1 cellular context compared by ENCODE assay signal in genomic region chr11:65817815-65818680, GRCh38.
TF ChIP-seq lines count a peak whose summit lies in the region.

No MANE protein-coding gene starts in this region.

TF ChIP-seq in K562, 482 proteins besides CTCF, POLR2A, EP300 and RAD21 (continued from another document and continues in another):
- no peak for TF ChIP-seq HOMEZ (CRISPR knock-in tag; IDR thresholded peaks at IDR 0.05)
- TF ChIP-seq SIRT6 (IDR thresholded peaks at IDR 0.05; ENCODE audit: low read depth, low read length) = no peak
- no peak for TF ChIP-seq EGR1 (conservative IDR thresholded peaks at IDR 0.05)
- TF ChIP-seq MAZ (CRISPR knock-in tag; conservative IDR thresholded peaks at IDR 0.05 in 1 of 2, IDR thresholded peaks at IDR 0.05 in 1 of 2) = peak; percentile 53 to 89; a peak in 3 of 4 replicates
- no peak for TF ChIP-seq ZNF140 (CRISPR knock-in tag; IDR thresholded peaks at IDR 0.05)
- TF ChIP-seq MYNN (IDR thresholded peaks at IDR 0.05) = no peak
- no peak for TF ChIP-seq MYNN (CRISPR knock-in tag; IDR thresholded peaks at IDR 0.05)
- TF ChIP-seq, protein P1, sequence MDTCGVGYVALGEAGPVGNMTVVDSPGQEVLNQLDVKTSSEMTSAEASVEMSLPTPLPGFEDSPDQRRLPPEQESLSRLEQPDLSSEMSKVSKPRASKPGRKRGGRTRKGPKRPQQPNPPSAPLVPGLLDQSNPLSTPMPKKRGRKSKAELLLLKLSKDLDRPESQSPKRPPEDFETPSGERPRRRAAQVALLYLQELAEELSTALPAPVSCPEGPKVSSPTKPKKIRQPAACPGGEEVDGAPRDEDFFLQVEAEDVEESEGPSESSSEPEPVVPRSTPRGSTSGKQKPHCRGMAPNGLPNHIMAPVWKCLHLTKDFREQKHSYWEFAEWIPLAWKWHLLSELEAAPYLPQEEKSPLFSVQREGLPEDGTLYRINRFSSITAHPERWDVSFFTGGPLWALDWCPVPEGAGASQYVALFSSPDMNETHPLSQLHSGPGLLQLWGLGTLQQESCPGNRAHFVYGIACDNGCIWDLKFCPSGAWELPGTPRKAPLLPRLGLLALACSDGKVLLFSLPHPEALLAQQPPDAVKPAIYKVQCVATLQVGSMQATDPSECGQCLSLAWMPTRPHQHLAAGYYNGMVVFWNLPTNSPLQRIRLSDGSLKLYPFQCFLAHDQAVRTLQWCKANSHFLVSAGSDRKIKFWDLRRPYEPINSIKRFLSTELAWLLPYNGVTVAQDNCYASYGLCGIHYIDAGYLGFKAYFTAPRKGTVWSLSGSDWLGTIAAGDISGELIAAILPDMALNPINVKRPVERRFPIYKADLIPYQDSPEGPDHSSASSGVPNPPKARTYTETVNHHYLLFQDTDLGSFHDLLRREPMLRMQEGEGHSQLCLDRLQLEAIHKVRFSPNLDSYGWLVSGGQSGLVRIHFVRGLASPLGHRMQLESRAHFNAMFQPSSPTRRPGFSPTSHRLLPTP (IDR thresholded peaks at IDR 0.05; ENCODE audit: borderline replicate concordance, extremely low read depth, insufficient read length) = no peak
- TF ChIP-seq BACH1 (tag; IDR thresholded peaks at IDR 0.05) = no peak
- TF ChIP-seq CBFA2T2 (conservative IDR thresholded peaks at IDR 0.05) = no peak
- TF ChIP-seq NELFE (IDR thresholded peaks at IDR 0.05; ENCODE audit: insufficient read depth, insufficient read length) = no peak
- no peak for TF ChIP-seq MCM5 (IDR thresholded peaks at IDR 0.05; ENCODE audit: low read depth)
- no peak for TF ChIP-seq SUPT5H (IDR thresholded peaks at IDR 0.05)
- TF ChIP-seq FOSL1 (tag; conservative IDR thresholded peaks at IDR 0.05) = peak; percentile 46; the same call in 1 of the 2 replicates
- TF ChIP-seq NFE2 (IDR thresholded peaks at IDR 0.05; ENCODE audit: low read depth) = no peak
- TF ChIP-seq BCL6 (CRISPR knock-in tag; IDR thresholded peaks at IDR 0.05) = no peak
- no peak for TF ChIP-seq DIDO1 (tag; IDR thresholded peaks at IDR 0.05; ENCODE audit: low read depth)
- TF ChIP-seq XRCC4 (IDR thresholded peaks at IDR 0.05; ENCODE audit: extremely low read depth, insufficient read depth, insufficient read length) = no peak
- no peak for TF ChIP-seq FOXJ3 (CRISPR knock-in tag; IDR thresholded peaks at IDR 0.05)
- no peak for TF ChIP-seq ZNF146 (CRISPR knock-in tag; IDR thresholded peaks at IDR 0.05; ENCODE audit: unreplicated experiment)
- TF ChIP-seq TAF9B (IDR thresholded peaks at IDR 0.05; ENCODE audit: partially characterized antibody) = no peak
- no peak; the same call in 1 of the 2 replicates for TF ChIP-seq TGIF2 (CRISPR knock-in tag; IDR thresholded peaks at IDR 0.05)
- TF ChIP-seq ZNF23 (CRISPR knock-in tag; IDR thresholded peaks at IDR 0.05) = no peak
- no peak for TF ChIP-seq ZNF224 (CRISPR knock-in tag; IDR thresholded peaks at IDR 0.05)
- TF ChIP-seq PHF8 (IDR thresholded peaks at IDR 0.05; ENCODE audit: borderline replicate concordance, low read length) = peak; percentile 58; the same call in 1 of the 2 replicates
- no peak for TF ChIP-seq E2F8 (IDR thresholded peaks at IDR 0.05; ENCODE audit: low read depth, partially characterized antibody)
- TF ChIP-seq ZNF551 (CRISPR knock-in tag; IDR thresholded peaks at IDR 0.05) = no peak
- TF ChIP-seq, protein P2, sequence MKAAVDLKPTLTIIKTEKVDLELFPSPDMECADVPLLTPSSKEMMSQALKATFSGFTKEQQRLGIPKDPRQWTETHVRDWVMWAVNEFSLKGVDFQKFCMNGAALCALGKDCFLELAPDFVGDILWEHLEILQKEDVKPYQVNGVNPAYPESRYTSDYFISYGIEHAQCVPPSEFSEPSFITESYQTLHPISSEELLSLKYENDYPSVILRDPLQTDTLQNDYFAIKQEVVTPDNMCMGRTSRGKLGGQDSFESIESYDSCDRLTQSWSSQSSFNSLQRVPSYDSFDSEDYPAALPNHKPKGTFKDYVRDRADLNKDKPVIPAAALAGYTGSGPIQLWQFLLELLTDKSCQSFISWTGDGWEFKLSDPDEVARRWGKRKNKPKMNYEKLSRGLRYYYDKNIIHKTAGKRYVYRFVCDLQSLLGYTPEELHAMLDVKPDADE (conservative IDR thresholded peaks at IDR 0.05; ENCODE audit: control insufficient read depth, low read depth, low read length) = 0 out of 2 replicates have a peak, but pooled peaks have one; percentile 1
- no peak for TF ChIP-seq ZNF174 (CRISPR knock-in tag; IDR thresholded peaks at IDR 0.05)
- TF ChIP-seq ZBTB26 (CRISPR knock-in tag; IDR thresholded peaks at IDR 0.05) = no peak
- TF ChIP-seq FOXP4 (CRISPR knock-in tag; IDR thresholded peaks at IDR 0.05; ENCODE audit: borderline replicate concordance) = no peak
- TF ChIP-seq RAD51 (IDR thresholded peaks at IDR 0.05; ENCODE audit: borderline replicate concordance, low read depth) = no peak
- no peak for TF ChIP-seq ZNF324 (CRISPR knock-in tag; IDR thresholded peaks at IDR 0.05)
- TF ChIP-seq HEY1 (CRISPR knock-in tag; IDR thresholded peaks at IDR 0.05; ENCODE audit: borderline replicate concordance) = no peak
- no peak for TF ChIP-seq CREB1 (IDR thresholded peaks at IDR 0.05)
- peak; percentile 81 for TF ChIP-seq CREB1 (CRISPR knock-in tag; IDR thresholded peaks at IDR 0.05)
- TF ChIP-seq, protein P3, sequence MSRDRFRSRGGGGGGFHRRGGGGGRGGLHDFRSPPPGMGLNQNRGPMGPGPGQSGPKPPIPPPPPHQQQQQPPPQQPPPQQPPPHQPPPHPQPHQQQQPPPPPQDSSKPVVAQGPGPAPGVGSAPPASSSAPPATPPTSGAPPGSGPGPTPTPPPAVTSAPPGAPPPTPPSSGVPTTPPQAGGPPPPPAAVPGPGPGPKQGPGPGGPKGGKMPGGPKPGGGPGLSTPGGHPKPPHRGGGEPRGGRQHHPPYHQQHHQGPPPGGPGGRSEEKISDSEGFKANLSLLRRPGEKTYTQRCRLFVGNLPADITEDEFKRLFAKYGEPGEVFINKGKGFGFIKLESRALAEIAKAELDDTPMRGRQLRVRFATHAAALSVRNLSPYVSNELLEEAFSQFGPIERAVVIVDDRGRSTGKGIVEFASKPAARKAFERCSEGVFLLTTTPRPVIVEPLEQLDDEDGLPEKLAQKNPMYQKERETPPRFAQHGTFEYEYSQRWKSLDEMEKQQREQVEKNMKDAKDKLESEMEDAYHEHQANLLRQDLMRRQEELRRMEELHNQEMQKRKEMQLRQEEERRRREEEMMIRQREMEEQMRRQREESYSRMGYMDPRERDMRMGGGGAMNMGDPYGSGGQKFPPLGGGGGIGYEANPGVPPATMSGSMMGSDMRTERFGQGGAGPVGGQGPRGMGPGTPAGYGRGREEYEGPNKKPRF (IDR thresholded peaks at IDR 0.05; ENCODE audit: low read depth, low read length) = no peak
- no peak for TF ChIP-seq ZEB2 (IDR thresholded peaks at IDR 0.05)
- peak in 1 of 2 experiments; percentile 47; a peak in 1 of 4 replicates for TF ChIP-seq MLLT1 (IDR thresholded peaks at IDR 0.05)
- TF ChIP-seq FOXK2 (conservative IDR thresholded peaks at IDR 0.05 in 1 of 2, IDR thresholded peaks at IDR 0.05 in 1 of 2; ENCODE audit: low read depth in 2 of 2) = no peak
- TF ChIP-seq ZBTB17 (CRISPR knock-in tag; IDR thresholded peaks at IDR 0.05) = no peak
- TF ChIP-seq ZNF384 (IDR thresholded peaks at IDR 0.05; ENCODE audit: low read depth, low read length) = peak; percentile 54; the same call in 1 of the 2 replicates
- TF ChIP-seq ATF4 (CRISPR knock-in tag; IDR thresholded peaks at IDR 0.05) = no peak
- TF ChIP-seq SNRNP70 (optimal IDR thresholded peaks at IDR 0.05; ENCODE audit: low read depth, low read length) = no peak
- TF ChIP-seq, protein P4, sequence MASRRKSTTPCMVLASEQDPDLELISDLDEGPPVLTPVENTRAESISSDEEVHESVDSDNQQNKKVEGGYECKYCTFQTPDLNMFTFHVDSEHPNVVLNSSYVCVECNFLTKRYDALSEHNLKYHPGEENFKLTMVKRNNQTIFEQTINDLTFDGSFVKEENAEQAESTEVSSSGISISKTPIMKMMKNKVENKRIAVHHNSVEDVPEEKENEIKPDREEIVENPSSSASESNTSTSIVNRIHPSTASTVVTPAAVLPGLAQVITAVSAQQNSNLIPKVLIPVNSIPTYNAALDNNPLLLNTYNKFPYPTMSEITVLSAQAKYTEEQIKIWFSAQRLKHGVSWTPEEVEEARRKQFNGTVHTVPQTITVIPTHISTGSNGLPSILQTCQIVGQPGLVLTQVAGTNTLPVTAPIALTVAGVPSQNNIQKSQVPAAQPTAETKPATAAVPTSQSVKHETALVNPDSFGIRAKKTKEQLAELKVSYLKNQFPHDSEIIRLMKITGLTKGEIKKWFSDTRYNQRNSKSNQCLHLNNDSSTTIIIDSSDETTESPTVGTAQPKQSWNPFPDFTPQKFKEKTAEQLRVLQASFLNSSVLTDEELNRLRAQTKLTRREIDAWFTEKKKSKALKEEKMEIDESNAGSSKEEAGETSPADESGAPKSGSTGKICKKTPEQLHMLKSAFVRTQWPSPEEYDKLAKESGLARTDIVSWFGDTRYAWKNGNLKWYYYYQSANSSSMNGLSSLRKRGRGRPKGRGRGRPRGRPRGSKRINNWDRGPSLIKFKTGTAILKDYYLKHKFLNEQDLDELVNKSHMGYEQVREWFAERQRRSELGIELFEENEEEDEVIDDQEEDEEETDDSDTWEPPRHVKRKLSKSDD (conservative IDR thresholded peaks at IDR 0.05; ENCODE audit: low read length) = 0 out of 2 replicates have a peak, but pooled peaks have one; percentile 72
- TF ChIP-seq GABPB1 (CRISPR knock-in tag; IDR thresholded peaks at IDR 0.05) = peak; percentile 89
- no peak for TF ChIP-seq ZNF212 (CRISPR knock-in tag; IDR thresholded peaks at IDR 0.05)
- no peak for TF ChIP-seq FOXM1 (IDR thresholded peaks at IDR 0.05; ENCODE audit: low read depth)
- TF ChIP-seq FOXM1 (CRISPR knock-in tag; IDR thresholded peaks at IDR 0.05; ENCODE audit: low read depth) = 0 out of 2 replicates have a peak, but pooled peaks have one; percentile 67
